In the genomic region with DNA sequence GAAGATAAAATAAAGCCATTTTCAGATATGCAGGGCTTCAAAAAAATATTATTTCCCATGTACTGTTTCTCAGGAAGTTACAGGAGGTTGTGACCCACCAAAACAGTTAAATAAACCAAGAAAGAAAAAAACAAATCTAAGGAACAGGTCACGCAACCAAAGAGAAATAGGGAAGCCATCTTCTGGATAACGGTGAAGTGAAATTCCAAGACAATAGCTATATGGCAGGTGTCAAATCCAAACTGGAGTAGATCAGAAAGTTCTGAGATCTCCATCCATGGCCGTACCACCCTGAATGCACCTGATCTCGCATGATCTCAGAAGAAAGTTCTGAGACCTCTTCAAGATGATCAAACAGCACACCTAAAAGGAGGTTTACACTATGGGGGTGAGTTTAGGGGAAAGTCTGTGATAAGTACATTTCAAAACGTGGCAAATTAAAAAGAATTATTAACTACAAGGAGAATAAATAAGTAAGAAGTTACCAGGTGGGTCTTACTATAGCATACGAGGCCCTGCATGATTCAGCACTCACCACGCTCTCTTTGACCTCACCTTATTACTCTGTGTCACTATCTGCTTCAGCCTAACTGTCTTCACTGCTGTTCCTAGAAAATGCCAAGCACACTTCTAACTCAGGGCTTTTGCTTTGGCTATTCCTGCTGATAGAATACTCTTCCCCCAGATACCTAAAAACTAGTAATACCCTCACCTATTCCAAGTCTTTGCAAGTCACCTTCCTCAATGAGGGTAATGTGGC, we compare ENCODE assay signal across 24 cellular contexts. TPM values are rescaled to one million over a fixed set of nuclear protein-coding genes. Genes with fewer than 3 reads are reported as not detected.
DNase-seq lines count a peak whose midpoint lies in the region; ATAC-seq, FAIRE-seq and TF ChIP-seq lines count a peak whose summit lies in the region.
"Had no signal": no experiment of that assay in that cellular context is flagged by ENCODE, and none has a peak within 500 bp of the region (broad histone marks: within the 10 kb centered on the region; RNA-seq: fewer than 3 reads in every experiment).

No MANE protein-coding gene starts in this region.

- no peak for TF ChIP-seq RAD21 in GM12878 (IDR thresholded peaks at IDR 0.05; ENCODE audit: insufficient read depth, low read depth, low read length)

- RAD21 ChIA-PET in GM12878 (lab: Charles Lee; ENCODE audit: unreplicated experiment) = no interaction called here

- CTCF ChIA-PET in GM12878 (lab: Yijun Ruan, JAX) = no interaction called here

- intact Hi-C loops in GM12878 (cut with micrococcal nuclease; ENCODE audit: unreplicated experiment) = no loop called here

- H3K4me1 ChIP-seq in GM12878 (ENCODE audit: control insufficient read depth, insufficient read depth, low read length) = no peaks in the 10 kb centered on the region
- H3K4me1 ChIP-seq: A549; BLaER1 treated with 17β-estradiol and CSF1 and Interleukin-3, amounts not matched to agents 10 nM and 100 nM; Caco-2 had no signal

- H3K36me3 ChIP-seq in GM12878 (ENCODE audit: control insufficient read depth in 2 of 2, insufficient read depth in 2 of 2, low read length in 1 of 2) = peaks cover 0 to 6% of the 10 kb centered on the region in 2 experiments

- no peak overlapping the region for H3K4me3 Mint-ChIP-seq in stimulated activated naive CD8-positive, alpha-beta T cell treated with anti-CD3 and anti-CD28 coated beads, Interleukin-15, amount 100 ng/mL, for 72 hours
- H3K4me3 Mint-ChIP-seq: B cell; CD4-positive, alpha-beta T cell; CD8-positive, alpha-beta T cell had no signal

- SMC1A ChIA-PET in GM12878 (lab: Charles Lee; ENCODE audit: uncharacterized antibody, unreplicated experiment) = interaction anchor here (0.7 kb wide), 1 partner anchor 13 kb away, joined by 3 read pairs; no protein-coding TSS in a partner anchor

- H3K4me3 ChIP-seq in GM12878 = no peak overlapping the region
- H3K4me3 ChIP-seq: A549; BLaER1 treated with 17β-estradiol and CSF1 and Interleukin-3, amounts not matched to agents 10 nM and 100 nM had no signal

- H3K27me3 ChIP-seq in GM12878 (replicated peaks in 1 of 2; ENCODE audit: control insufficient read depth in 2 of 2, insufficient read depth in 2 of 2, low read length in 1 of 2) = no peaks in the 10 kb centered on the region
- H3K27me3 ChIP-seq: BLaER1 treated with 17β-estradiol and CSF1 and Interleukin-3, amounts not matched to agents 10 nM and 100 nM had no signal

- TF ChIP-seq POLR2A in GM12878 (IDR thresholded peaks at IDR 0.05; ENCODE audit: low read depth, low read length) (no peak), erythroblast (IDR thresholded peaks at IDR 0.05; ENCODE audit: low read length) (no peak)

- H3K27ac Mint-ChIP-seq in stimulated activated naive CD8-positive, alpha-beta T cell treated with anti-CD3 and anti-CD28 coated beads, Interleukin-15, amount 100 ng/mL, for 72 hours = no peak overlapping the region
- H3K27ac Mint-ChIP-seq: B cell; CD4-positive, alpha-beta T cell; CD8-positive, alpha-beta T cell had no signal

- H3K27ac ChIP-seq in GM12878 (ENCODE audit: control insufficient read depth, insufficient read depth) = no peak overlapping the region
- H3K27ac ChIP-seq: 22Rv1; A549; BLaER1 treated with 17β-estradiol and CSF1 and Interleukin-3, amounts not matched to agents 10 nM and 100 nM; C4-2B had no signal

- peak; percentile 57 for ATAC-seq in stimulated activated naive CD8-positive, alpha-beta T cell treated with anti-CD3 and anti-CD28 coated beads, Interleukin-15, Interleukin-2, amounts not matched to agents 100 U/mL and 50 U/mL, for 24 hours
- ATAC-seq in stimulated activated naive CD8-positive, alpha-beta T cell treated with anti-CD3 and anti-CD28 coated beads, Interleukin-15, amount 100 ng/mL, for 72 hours = no peak
- ATAC-seq in GM12878 = no peak
- no peak for ATAC-seq in GM19324 (IDR thresholded peaks at IDR 0.05; ENCODE audit: low FRiP score, unreplicated experiment)
- ATAC-seq: A549; CD8-positive, alpha-beta T cell had no signal

- TF ChIP-seq EP300 in GM12878 (IDR thresholded peaks at IDR 0.05; ENCODE audit: borderline replicate concordance in 1 of 2, control insufficient read depth in 1 of 2, low read depth in 2 of 2, low read length in 2 of 2) = no peak

- in situ Hi-C loops in GM12878 (cut with MboI) = no loop called here

- TSS peak; percentile 25 for BruUV-seq in GM12878 (replicated peaks; lab: Mats Ljungman, UMichigan)

- POLR2A ChIA-PET in GM12878 (lab: Charles Lee) = no interaction called here

- no peaks in the 10 kb centered on the region for H3K9me3 Mint-ChIP-seq in stimulated activated naive CD8-positive, alpha-beta T cell treated with anti-CD3 and anti-CD28 coated beads, Interleukin-15, amount 100 ng/mL, for 72 hours
- H3K9me3 Mint-ChIP-seq: CD4-positive, alpha-beta T cell; CD8-positive, alpha-beta T cell had no signal

- 98% methylated on average over 7 of the region's 7 CpGs for WGBS in GM12878 (ENCODE audit: insufficient coverage, insufficient replicate concordance, low lambda C conversion rate, missing lambda C conversion rate)

- no peak overlapping the region for H2AFZ ChIP-seq in GM12878 (ENCODE audit: control insufficient read depth, low read depth, low read length)

- no peaks in the 10 kb centered on the region for H3K9me3 ChIP-seq in GM12878 (replicated peaks; ENCODE audit: control insufficient read depth, insufficient read depth, low read length)
- H3K9me3 ChIP-seq: A549; BLaER1 treated with 17β-estradiol and CSF1 and Interleukin-3, amounts not matched to agents 10 nM and 100 nM; Caco-2 had no signal

- H3K4me1 Mint-ChIP-seq in stimulated activated naive CD8-positive, alpha-beta T cell treated with anti-CD3 and anti-CD28 coated beads, Interleukin-15, amount 100 ng/mL, for 72 hours = no peaks in the 10 kb centered on the region
- H3K4me1 Mint-ChIP-seq: B cell had no signal

- H3K4me2 ChIP-seq in GM12878 (ENCODE audit: control insufficient read depth, insufficient read depth) = no peak overlapping the region
- H3K4me2 ChIP-seq: A549; BLaER1 treated with 17β-estradiol and CSF1 and Interleukin-3, amounts not matched to agents 10 nM and 100 nM had no signal

- DNase-seq in stimulated activated naive CD8-positive, alpha-beta T cell treated with anti-CD3 and anti-CD28 coated beads, Interleukin-15, Interleukin-2, amounts not matched to agents 100 U/mL and 50 U/mL, for 24 hours = no peak
- DNase-seq in stimulated activated naive CD8-positive, alpha-beta T cell treated with anti-CD3 and anti-CD28 coated beads, Interleukin-15, amount 100 ng/mL, for 72 hours = no peak
- DNase-seq in SK-N-DZ (ENCODE audit: low spot score) (peak; percentile 90), GM12878 (ENCODE audit: low read depth, low spot score) (no peak), erythroblast (lab: John Stamatoyannopoulos, UW) (peak; percentile 6 to 28), NCI-H2196 (lab: John Stamatoyannopoulos, UW; ENCODE audit: unreplicated experiment) (no peak)
- DNase-seq in stimulated activated CD8-positive, alpha-beta memory T cell treated with anti-CD3 and anti-CD28 coated beads, Interleukin-4, amount 100 ng/mL, for 48 hours = no peak
- DNase-seq: AML-193; Caco-2; Calu3; CD4-positive, alpha-beta T cell; CD8-positive, alpha-beta T cell; DND-41; EL; GDM1 had no signal

- no peaks in the 10 kb centered on the region for H3K27me3 Mint-ChIP-seq in stimulated activated naive CD8-positive, alpha-beta T cell treated with anti-CD3 and anti-CD28 coated beads, Interleukin-15, amount 100 ng/mL, for 72 hours
- H3K27me3 Mint-ChIP-seq: B cell; CD4-positive, alpha-beta T cell had no signal

- H3K79me2 ChIP-seq in GM12878 (ENCODE audit: control insufficient read depth, insufficient read depth, low read length) = no peaks in the 10 kb centered on the region

- TF ChIP-seq CTCF in GM12878 (IDR thresholded peaks at IDR 0.05 in 2 of 3, conservative IDR thresholded peaks at IDR 0.05 in 1 of 3; ENCODE audit: control insufficient read depth in 2 of 3, extremely low read depth in 1 of 3, insufficient read depth in 1 of 3, low read depth in 3 of 3, low read length in 3 of 3) = no peak

- no peak overlapping the region for H3K9ac ChIP-seq in GM12878 (ENCODE audit: control insufficient read depth, insufficient read depth, low read length)
- H3K9ac ChIP-seq: BLaER1 treated with 17β-estradiol and CSF1 and Interleukin-3, amounts not matched to agents 10 nM and 100 nM had no signal

- FAIRE-seq in GM12878 (lab: Jason Lieb, UNC) = no peak
- FAIRE-seq: A549, D721Med, GM12891, GM18507 had no signal

- no peaks in the 10 kb centered on the region for H4K20me1 ChIP-seq in GM12878 (ENCODE audit: control insufficient read depth, insufficient read depth)
- H4K20me1 ChIP-seq: BLaER1 treated with 17β-estradiol and CSF1 and Interleukin-3, amounts not matched to agents 10 nM and 100 nM had no signal

TF ChIP-seq in GM12878, 131 proteins besides CTCF, POLR2A, EP300 and RAD21:
- TF ChIP-seq RUNX3 (IDR thresholded peaks at IDR 0.05; ENCODE audit: low read length) = no peak
- no peak for TF ChIP-seq PML (IDR thresholded peaks at IDR 0.05; ENCODE audit: low read length)
- TF ChIP-seq FOS (IDR thresholded peaks at IDR 0.05; ENCODE audit: borderline replicate concordance, extremely low read depth, insufficient read length) = no peak

RNA-seq across cellular contexts. Expression of a gene that starts 29.9 kb away (rescaled TPM):
- polyA plus RNA-seq in SK-N-DZ (2014; cell fraction: cytosol; rRNA removed) = 171 and 202 TPM in 2 replicates
- polyA plus RNA-seq in SK-N-DZ (2014; cell fraction: nucleus; rRNA removed) = 123 and 132 TPM in 2 replicates
- total RNA-seq in GM12878 (2013; cell fraction: nucleolus; rRNA removed) = 114 and 120 TPM in 2 replicates
- total RNA-seq in GM12878 (2014; rRNA removed) (32.5 and 33.2 TPM in 2 replicates), GM12878 (2014; rRNA removed; fragmentation: Illumina TruSeq; extraction: Trizol) (32.7 and 33.4 TPM in 2 replicates), GM12878 (2021) (28.5 and 33.1 TPM in 2 replicates)
- polyA plus RNA-seq in GM12878 (2011; ENCODE audit: low read depth) = 13.2 TPM
- polyA plus RNA-seq in GM12878 (2011; rRNA removed) (31.0 and 33.1 TPM in 2 replicates), GM12878 (2014; fragmentation: Illumina TruSeq; extraction: Trizol) (21.3 and 22.6 TPM in 2 replicates), GM12878 (2014; fragmentation: Nextera tagmentation; extraction: Ambion mirVana) (1 to 10 TPM; 4.3 to 8.5 TPM), GM12878 (2014; rRNA removed) (15.7 and 17.0 TPM in 2 replicates), GM12878 (2016; fragmentation: Nextera tagmentation; extraction: Ambion mirVana) (10 to 100 TPM; 16.2 to 19.0 TPM)
- polyA plus RNA-seq in GM12878 (2011; cell fraction: cytosol; rRNA removed) = 26.1 and 30.6 TPM in 2 replicates
- 25.2 and 29.3 TPM in 2 replicates for polyA plus RNA-seq in GM12878 (2011; cell fraction: nucleus; rRNA removed)
- polyA plus RNA-seq in GM12878 (2012) = 16.6 and 21.3 TPM in 2 replicates
- polyA minus RNA-seq in GM12878 (2011; rRNA and poly(A)+ RNA removed) = 95.1 and 102 TPM in 2 replicates
- 23.9 and 28.7 TPM in 2 replicates for polyA minus RNA-seq in GM12878 (2011; cell fraction: cytosol; rRNA and poly(A)+ RNA removed)
- polyA minus RNA-seq in GM12878 (2011; cell fraction: nucleus; rRNA and poly(A)+ RNA removed) = 48.0 and 59.1 TPM in 2 replicates

Comparison
In these comparisons a context has a peak if more than half of its experiments do, and no peak if none do; other contexts are left out.
1. DNase-seq: peak in SK-N-DZ (single experiment) and erythroblast (2 of 2); none in stimulated activated naive CD8-positive, alpha-beta T cell treated with anti-CD3 and anti-CD28 coated beads, Interleukin-15, Interleukin-2, amounts not matched to agents 100 U/mL and 50 U/mL, for 24 hours (single experiment), stimulated activated naive CD8-positive, alpha-beta T cell treated with anti-CD3 and anti-CD28 coated beads, Interleukin-15, amount 100 ng/mL, for 72 hours (0 of 2), GM12878 (single experiment), stimulated activated CD8-positive, alpha-beta memory T cell treated with anti-CD3 and anti-CD28 coated beads, Interleukin-4, amount 100 ng/mL, for 48 hours (single experiment) and NCI-H2196 (single experiment).